7 cellular contexts compared by ENCODE assay signal in genomic region chr3:31981206-31982181, GRCh38. TPM values are rescaled to one million over a fixed set of nuclear protein-coding genes. Genes with fewer than 3 reads are reported as not detected.
A peak's percentile ranks its signal among the peaks of the same experiment; 100 is the strongest.
DNase-seq lines count a peak whose midpoint lies in the region; ATAC-seq, FAIRE-seq and TF ChIP-seq lines count a peak whose summit lies in the region.

A gene with protein sequence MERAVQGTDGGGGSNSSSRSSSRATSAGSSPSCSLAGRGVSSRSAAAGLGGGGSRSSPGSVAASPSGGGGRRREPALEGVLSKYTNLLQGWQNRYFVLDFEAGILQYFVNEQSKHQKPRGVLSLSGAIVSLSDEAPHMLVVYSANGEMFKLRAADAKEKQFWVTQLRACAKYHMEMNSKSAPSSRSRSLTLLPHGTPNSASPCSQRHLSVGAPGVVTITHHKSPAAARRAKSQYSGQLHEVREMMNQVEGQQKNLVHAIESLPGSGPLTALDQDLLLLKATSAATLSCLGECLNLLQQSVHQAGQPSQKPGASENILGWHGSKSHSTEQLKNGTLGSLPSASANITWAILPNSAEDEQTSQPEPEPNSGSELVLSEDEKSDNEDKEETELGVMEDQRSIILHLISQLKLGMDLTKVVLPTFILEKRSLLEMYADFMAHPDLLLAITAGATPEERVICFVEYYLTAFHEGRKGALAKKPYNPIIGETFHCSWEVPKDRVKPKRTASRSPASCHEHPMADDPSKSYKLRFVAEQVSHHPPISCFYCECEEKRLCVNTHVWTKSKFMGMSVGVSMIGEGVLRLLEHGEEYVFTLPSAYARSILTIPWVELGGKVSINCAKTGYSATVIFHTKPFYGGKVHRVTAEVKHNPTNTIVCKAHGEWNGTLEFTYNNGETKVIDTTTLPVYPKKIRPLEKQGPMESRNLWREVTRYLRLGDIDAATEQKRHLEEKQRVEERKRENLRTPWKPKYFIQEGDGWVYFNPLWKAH (minus strand): TSS chr3:31981262. CDS start chr3:31981179, 83 bp downstream.
TSS of gene ZNF860 (plus strand) at chr3:31981750. CDS start at chr3:31989080, 7,330 bp downstream.

- H3K4me3 ChIP-seq in GM12875 (ENCODE audit: low read depth, low read length), result peak within 1 kb of the TSS; percentile 24
- peak within 1 kb of the TSS; percentile 54 to 90 (median 88) for H3K4me3 ChIP-seq in Peyer's patch
- H3K4me3 ChIP-seq in astrocyte (ENCODE audit: insufficient read depth, low read depth, low read length), result peak within 1 kb of the TSS; percentile 74
- H3K4me3 ChIP-seq in pancreas, result peak within 1 kb of the TSS; percentile 52 to 76 (median 64)

- peaks cover 13% of the 10 kb centered on the region for H3K36me3 Mint-ChIP-seq in astrocyte (ENCODE audit: low read depth, unreplicated experiment)

- H3K27me3 ChIP-seq in Peyer's patch, result no peaks in the 10 kb centered on the region
- H3K27me3 ChIP-seq in astrocyte (ENCODE audit: insufficient read depth, low read length), result no peaks in the 10 kb centered on the region
- no peaks in the 10 kb centered on the region for H3K27me3 ChIP-seq in pancreas

- no peaks in the 10 kb centered on the region for H4K20me1 ChIP-seq in astrocyte (ENCODE audit: insufficient read depth, low read length)

- intact Hi-C loops in left ventricle myocardium superior (cut with micrococcal nuclease) (no loop called here), pancreas (cut with DNase I) (no loop called here)

- H3K4me3 Mint-ChIP-seq in astrocyte (ENCODE audit: unreplicated experiment), result peak within 1 kb of the TSS; percentile 93

- peaks cover 8% of the 10 kb centered on the region for H3K9me3 Mint-ChIP-seq in astrocyte (ENCODE audit: unreplicated experiment)

- H3K4me1 ChIP-seq in Peyer's patch (peaks cover 0 to 12% (median 0%) of the 10 kb centered on the region in 4 donors), astrocyte (ENCODE audit: insufficient read depth, low read length) (no peaks in the 10 kb centered on the region), pancreas (peaks cover 0 to 4% (median 0%) of the 10 kb centered on the region in 3 donors)

- peak within 1 kb of the TSS; percentile 95 for H3K4me2 ChIP-seq in astrocyte (ENCODE audit: low read length)

- TF ChIP-seq CTCF in GM12875 (IDR thresholded peaks at IDR 0.05; ENCODE audit: borderline replicate concordance, insufficient read depth, low read depth, low read length) (no peak), Peyer's patch (IDR thresholded peaks at IDR 0.05) (peak in 2 of 6 experiments; percentile 17 to 27), astrocyte (IDR thresholded peaks at IDR 0.05; ENCODE audit: insufficient read depth, low read depth, low read length) (no peak), pancreas (IDR thresholded peaks at IDR 0.05) (no peak)

- TF ChIP-seq POLR2A in Peyer's patch (IDR thresholded peaks at IDR 0.05), result peak in 1 of 2 donors; percentile 30

- 2 to 4% methylated on average over 54 to 65 of the region's 65 CpGs for WGBS in pancreas, 2 donors

- H3K4me1 Mint-ChIP-seq in astrocyte (ENCODE audit: low read depth, unreplicated experiment), result peaks cover 29% of the 10 kb centered on the region

- ATAC-seq in HG03342 (IDR thresholded peaks at IDR 0.05; ENCODE audit: unreplicated experiment) (peak; percentile 8), left ventricle myocardium superior (peak; percentile 96), pancreas (peak; percentile 75 to 84 (median 83)), GM18517 (IDR thresholded peaks at IDR 0.05; ENCODE audit: unreplicated experiment) (no peak)

- DNase-seq in Peyer's patch (peak; percentile 83 to 92 (median 92)), astrocyte (ENCODE audit: low read depth) (peak; percentile 88), left ventricle myocardium superior (peak; percentile 92), pancreas (peak; percentile 81 to 91 (median 86))

- H3K27ac Mint-ChIP-seq in astrocyte (ENCODE audit: unreplicated experiment), result peak within 1 kb of the TSS; percentile 85

- H3K9me3 ChIP-seq in Peyer's patch, result no peaks in the 10 kb centered on the region
- no peaks in the 10 kb centered on the region for H3K9me3 ChIP-seq in astrocyte (ENCODE audit: insufficient read depth, low read depth, low read length)
- H3K9me3 ChIP-seq in pancreas, result no peaks in the 10 kb centered on the region

- H3K79me2 ChIP-seq in astrocyte (ENCODE audit: insufficient read depth, low read length), result peaks cover 31% of the 10 kb centered on the region

- H2AFZ ChIP-seq in astrocyte (ENCODE audit: low read depth, low read length), result peak within 1 kb of the TSS; percentile 91

- H3K36me3 ChIP-seq in Peyer's patch (no peaks in the 10 kb centered on the region), astrocyte (ENCODE audit: insufficient read depth, low read length) (no peaks in the 10 kb centered on the region), pancreas (no peaks in the 10 kb centered on the region)

- peak within 1 kb of the TSS; percentile 80 for H3K9ac ChIP-seq in astrocyte (ENCODE audit: low read length)

- H3K27ac ChIP-seq in Peyer's patch (peak within 1 kb of the TSS; percentile 80 to 98 (median 96)), astrocyte (ENCODE audit: low read depth, low read length) (peak within 1 kb of the TSS; percentile 56), pancreas (peak within 1 kb of the TSS; percentile 26 to 74 (median 56))

- H3K27me3 Mint-ChIP-seq in astrocyte (ENCODE audit: low read depth, unreplicated experiment), result no peaks in the 10 kb centered on the region

- FAIRE-seq in astrocyte (lab: Jason Lieb, UNC), result no peak
- no peak for FAIRE-seq in pancreas (lab: Jason Lieb, UNC)

RNA-seq across cellular contexts. Expression of the first gene that starts in this region (rescaled TPM):
- total RNA-seq in Peyer's patch, result 100 to 1,000 TPM in 1 of 4 donors, 10 to 100 TPM in 3; 18.5 to 128 (median 60.5) TPM
- 51.3 and 52.7 TPM in 2 replicates for total RNA-seq in astrocyte
- total RNA-seq in left ventricle myocardium superior, result 5.3 TPM
- 1 to 10 TPM; 1.8 to 4.0 (median 2.6) TPM for total RNA-seq in pancreas
- polyA plus RNA-seq in pancreas, result 1 to 10 TPM in 1 of 2 donors, under 1 TPM in 1; 0.57 to 2.0 TPM

RNA-seq across cellular contexts. Expression of gene ZNF860, which starts in this region (rescaled TPM):
- total RNA-seq in Peyer's patch (10 to 100 TPM in 1 of 4 donors, under 1 TPM in 1, not detected in 2; 0.80 to 10.7 TPM), astrocyte (2.7 and 3.7 TPM in 2 replicates), left ventricle myocardium superior (0.17 TPM), pancreas (under 1 TPM in 5 of 6 donors, not detected in 1; 0.24 to 0.76 (median 0.29) TPM)
- under 1 TPM; 0.08 to 0.49 TPM for polyA plus RNA-seq in pancreas

Comparison
In these comparisons a context has a peak if more than half of its experiments do, and no peak if none do; other contexts are left out.
1. H3K4me3 ChIP-seq: peak in every context shown above with its lines; median percentile 88 in Peyer's patch; 74 in astrocyte; 64 in pancreas; 24 in GM12875.